8 cellular contexts compared by ENCODE assay signal in genomic region chr12:751828-752672, GRCh38. TPM values are rescaled to one million over a fixed set of nuclear protein-coding genes. Genes with fewer than 3 reads are reported as not detected.
DNase-seq lines count a peak whose midpoint lies in the region; TF ChIP-seq lines count a peak whose summit lies in the region.

Gene WNK1 (plus strand): TSS chr12:752579. CDS start chr12:753566, 987 bp downstream.

- H3K27ac Mint-ChIP-seq in HFFc6, result peak within 1 kb of the TSS; percentile 85
- H3K27ac Mint-ChIP-seq in activated naive CD4-positive, alpha-beta T cell treated with anti-CD3 and anti-CD28 coated beads, Interleukin-2, amount 10 ng/mL, durations not matched to agents 7 days and 5 days, result peak within 1 kb of the TSS; percentile 93

- under 1% methylated on average over 36 of the region's 47 CpGs for WGBS in suprapubic skin

- peaks cover 21% of the 10 kb centered on the region for H3K4me1 Mint-ChIP-seq in HFFc6 (ENCODE audit: low read depth)
- H3K4me1 Mint-ChIP-seq in activated naive CD4-positive, alpha-beta T cell treated with anti-CD3 and anti-CD28 coated beads, Interleukin-2, amount 10 ng/mL, durations not matched to agents 7 days and 5 days, result peaks cover 31% of the 10 kb centered on the region

- H3K36me3 ChIP-seq in SK-N-MC (ENCODE audit: insufficient read depth, low read length) (no peaks in the 10 kb centered on the region), suprapubic skin (no peaks in the 10 kb centered on the region)

- TF ChIP-seq POLR2A in NB4 (IDR thresholded peaks at IDR 0.05; ENCODE audit: extremely low read depth, insufficient read length), result peak; percentile 77
- TF ChIP-seq POLR2A in suprapubic skin (IDR thresholded peaks at IDR 0.05), result peak; percentile 61 to 81

- peak; percentile 95 for DNase-seq in GM04503 (ENCODE audit: low read depth)
- DNase-seq in HFFc6, result peak; percentile 98
- peak; percentile 97 for DNase-seq in NB4 (ENCODE audit: low read depth)
- peak; percentile 94 for DNase-seq in SK-N-MC (ENCODE audit: low read depth, low spot score)
- peak; percentile 97 for DNase-seq in activated naive CD4-positive, alpha-beta T cell treated with anti-CD3 and anti-CD28 coated beads, Interleukin-2, amount 10 ng/mL, durations not matched to agents 7 days and 5 days
- DNase-seq in germinal center (ENCODE audit: low spot score), result peak; percentile 99
- DNase-seq in non-pigmented ciliary epithelial cell (ENCODE audit: low read depth), result peak; percentile 97
- peak; percentile 98 to 99 for DNase-seq in suprapubic skin (ENCODE audit: low spot score in 2 of 2)

- TF ChIP-seq CTCF in HFFc6 (IDR thresholded peaks at IDR 0.05) (no peak), NB4 (IDR thresholded peaks at IDR 0.05; ENCODE audit: low read depth, low read length) (no peak), suprapubic skin (IDR thresholded peaks at IDR 0.05) (no peak)

- H3K4me3 ChIP-seq in NB4 (ENCODE audit: low read depth, low read length), result peak within 1 kb of the TSS; percentile 86
- H3K4me3 ChIP-seq in SK-N-MC, result peak within 1 kb of the TSS; percentile 80
- H3K4me3 ChIP-seq in suprapubic skin, result peak within 1 kb of the TSS; percentile 98

- peak within 1 kb of the TSS; percentile 98 for H3K4me3 Mint-ChIP-seq in HFFc6
- peak within 1 kb of the TSS; percentile 88 for H3K4me3 Mint-ChIP-seq in activated naive CD4-positive, alpha-beta T cell treated with anti-CD3 and anti-CD28 coated beads, Interleukin-2, amount 10 ng/mL, durations not matched to agents 7 days and 5 days

- H3K4me1 ChIP-seq in suprapubic skin, result peaks cover 43% of the 10 kb centered on the region

- peak within 1 kb of the TSS; percentile 85 for H3K9ac ChIP-seq in SK-N-MC (ENCODE audit: insufficient read length)

- no peak for TF ChIP-seq EP300 in suprapubic skin (IDR thresholded peaks at IDR 0.05)

- H3K9me3 ChIP-seq in SK-N-MC (ENCODE audit: low read depth, low read length) (no peaks in the 10 kb centered on the region), suprapubic skin (no peaks in the 10 kb centered on the region)

- no peaks in the 10 kb centered on the region for H3K27me3 ChIP-seq in suprapubic skin

- peak within 1 kb of the TSS; percentile 94 for H3K27ac ChIP-seq in SK-N-MC
- peak within 1 kb of the TSS; percentile 100 for H3K27ac ChIP-seq in suprapubic skin

- no peaks in the 10 kb centered on the region for H3K9me3 Mint-ChIP-seq in HFFc6
- H3K9me3 Mint-ChIP-seq in activated naive CD4-positive, alpha-beta T cell treated with anti-CD3 and anti-CD28 coated beads, Interleukin-2, amount 10 ng/mL, durations not matched to agents 7 days and 5 days, result no peaks in the 10 kb centered on the region

- CTCF ChIA-PET in activated naive CD4-positive, alpha-beta T cell treated with anti-CD3 and anti-CD28 coated beads, Interleukin-2, amount 10 ng/mL, durations not matched to agents 7 days and 5 days (lab: Charles Lee), result interaction anchor here (0.8 to 6.3 kb wide), 30 partner anchors 11 to 197 kb away, joined by 3 to 74 read pairs (median 10); partner anchors contain the start of genes NINJ2 and RAD52

- peaks cover 29% of the 10 kb centered on the region for H3K36me3 Mint-ChIP-seq in HFFc6 (ENCODE audit: low read depth)
- peaks cover 22% of the 10 kb centered on the region for H3K36me3 Mint-ChIP-seq in activated naive CD4-positive, alpha-beta T cell treated with anti-CD3 and anti-CD28 coated beads, Interleukin-2, amount 10 ng/mL, durations not matched to agents 7 days and 5 days

- peaks cover 2% of the 10 kb centered on the region for H3K27me3 Mint-ChIP-seq in HFFc6 (ENCODE audit: insufficient read depth)
- no peaks in the 10 kb centered on the region for H3K27me3 Mint-ChIP-seq in activated naive CD4-positive, alpha-beta T cell treated with anti-CD3 and anti-CD28 coated beads, Interleukin-2, amount 10 ng/mL, durations not matched to agents 7 days and 5 days

RNA-seq across cellular contexts. Expression of gene WNK1, which starts in this region (rescaled TPM):
- total RNA-seq in HFFc6 (2021; fragmentation: NEBNext Ultra II Directional; extraction: Animal tissue kit (Norgen Biotek cat#: 25700)), result 100 to 1,000 TPM in 2 of 6 experiments, 10 to 100 TPM in 4; 79.5 to 106 (median 94.3) TPM
- total RNA-seq in suprapubic skin, result 100 to 1,000 TPM; 368 to 724 (median 435) TPM

Comparison
In these comparisons a context has a peak if more than half of its experiments do, and no peak if none do; other contexts are left out.
1. Peak in every context shown above with its lines: DNase-seq, H3K4me3 ChIP-seq and H3K27ac ChIP-seq.